ENCODE assay signal across 18 cellular contexts in the genomic region with DNA sequence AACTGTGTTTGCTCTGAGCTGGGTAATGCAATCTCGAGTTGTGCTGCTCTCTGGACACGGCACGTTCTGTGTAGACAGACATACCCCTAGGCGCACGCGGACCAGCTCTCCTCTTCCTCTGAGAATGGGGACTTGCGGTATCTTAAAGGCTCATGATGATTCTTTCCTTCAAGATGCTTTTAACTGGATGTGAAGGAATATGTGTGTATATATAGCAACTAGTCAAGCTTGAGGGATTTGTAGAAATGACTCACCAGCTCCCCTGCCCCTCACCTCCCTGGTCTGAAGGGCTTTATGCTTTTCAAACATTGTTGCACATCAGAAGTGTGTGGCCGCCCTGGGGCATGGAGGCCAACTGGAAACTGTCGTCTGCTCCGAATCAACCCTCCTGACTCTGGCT.
A peak's percentile ranks its signal among the peaks of the same experiment; 100 is the strongest.
DNase-seq lines count a peak whose midpoint lies in the region; ATAC-seq, FAIRE-seq and TF ChIP-seq lines count a peak whose summit lies in the region.
"Had no signal": no experiment of that assay in that cellular context is flagged by ENCODE, and none has a peak within 500 bp of the region (broad histone marks: within the 10 kb centered on the region; RNA-seq: fewer than 3 reads in every experiment).

No MANE protein-coding gene starts in this region.

- peaks cover 34% of the 10 kb centered on the region for H3K79me2 ChIP-seq in astrocyte (ENCODE audit: insufficient read depth, low read length)

- peak overlapping the region; percentile 50 for H3K4me3 Mint-ChIP-seq in astrocyte (ENCODE audit: unreplicated experiment)
- H3K4me3 Mint-ChIP-seq: CD4-positive, alpha-beta memory T cell had no signal

- no peak for TF ChIP-seq CTCF in astrocyte (IDR thresholded peaks at IDR 0.05; ENCODE audit: insufficient read depth, low read depth, low read length)

- FAIRE-seq in astrocyte (lab: Jason Lieb, UNC): peak; percentile 34
- FAIRE-seq: endometrium, GM12878, kidney had no signal

- no peaks in the 10 kb centered on the region for H3K27me3 Mint-ChIP-seq in astrocyte (ENCODE audit: low read depth, unreplicated experiment)

- H3K36me3 Mint-ChIP-seq in astrocyte (ENCODE audit: low read depth, unreplicated experiment): peaks cover 26% of the 10 kb centered on the region
- H3K36me3 Mint-ChIP-seq: CD4-positive, alpha-beta memory T cell had no signal

- peak; percentile 23 for DNase-seq in HCEC 1CT
- DNase-seq in astrocyte (ENCODE audit: low read depth): peak; percentile 86
- peak; percentile 79 for DNase-seq in hepatic stellate cell (ENCODE audit: low spot score)
- DNase-seq in OCI-M1 (lab: John Stamatoyannopoulos, UW): no peak
- no peak for DNase-seq in DMS153 (lab: John Stamatoyannopoulos, UW)
- DNase-seq: activated naive CD4-positive, alpha-beta T cell; CD4-positive, alpha-beta memory T cell; KG1; kidney; NCI-H1417; NCI-H345; stimulated activated naive CD8-positive, alpha-beta T cell treated with anti-CD3 and anti-CD28 coated beads, Interleukin-15, Interleukin-2, amounts not matched to agents 100 U/mL and 50 U/mL, for 24 hours had no signal

- peak overlapping the region; percentile 56 for H3K27ac Mint-ChIP-seq in astrocyte (ENCODE audit: unreplicated experiment)
- H3K27ac Mint-ChIP-seq: CD4-positive, alpha-beta memory T cell had no signal

- H3K4me3 ChIP-seq in astrocyte (ENCODE audit: insufficient read depth, low read depth, low read length): no peak overlapping the region
- H3K4me3 ChIP-seq: GM12878 had no signal

- peaks cover 100% of the 10 kb centered on the region for H4K20me1 ChIP-seq in astrocyte (ENCODE audit: insufficient read depth, low read length)

- H2AFZ ChIP-seq in astrocyte (ENCODE audit: low read depth, low read length): no peak overlapping the region

- H3K27ac ChIP-seq in astrocyte (ENCODE audit: low read depth, low read length) (peak overlapping the region; percentile 51), temporal lobe (ENCODE audit: low read depth, low read length) (peak overlapping the region; percentile 74)

- peak overlapping the region; percentile 43 for H3K9ac ChIP-seq in astrocyte (ENCODE audit: low read length)

- no peaks in the 10 kb centered on the region for H3K9me3 Mint-ChIP-seq in astrocyte (ENCODE audit: unreplicated experiment)
- H3K9me3 Mint-ChIP-seq: CD4-positive, alpha-beta memory T cell had no signal

- no peaks in the 10 kb centered on the region for H3K27me3 ChIP-seq in astrocyte (ENCODE audit: insufficient read depth, low read length)

- no peaks in the 10 kb centered on the region for H3K9me3 ChIP-seq in astrocyte (ENCODE audit: insufficient read depth, low read depth, low read length)

- peak overlapping the region; percentile 65 for H3K4me2 ChIP-seq in astrocyte (ENCODE audit: low read length)

- H3K36me3 ChIP-seq in astrocyte (ENCODE audit: insufficient read depth, low read length): peaks cover 51% of the 10 kb centered on the region

- peaks cover 44% of the 10 kb centered on the region for H3K4me1 ChIP-seq in astrocyte (ENCODE audit: insufficient read depth, low read length)

- no peak for ATAC-seq in HG03432 (IDR thresholded peaks at IDR 0.05; ENCODE audit: unreplicated experiment)
- ATAC-seq: activated CD4-positive, CD25-positive, alpha-beta regulatory T cell treated with anti-CD3 and anti-CD28 coated beads, Interleukin-2, amount 50 U/mL, for 24 hours; GM12878; HCT116; stimulated activated naive CD8-positive, alpha-beta T cell treated with anti-CD3 and anti-CD28 coated beads, Interleukin-15, Interleukin-2, amounts not matched to agents 100 U/mL and 50 U/mL, for 24 hours had no signal

- peaks cover 36% of the 10 kb centered on the region for H3K4me1 Mint-ChIP-seq in astrocyte (ENCODE audit: low read depth, unreplicated experiment)
- H3K4me1 Mint-ChIP-seq: CD4-positive, alpha-beta memory T cell had no signal

Comparison
In these comparisons a context has a peak if more than half of its experiments do, and no peak if none do; other contexts are left out.
1. DNase-seq: peak in HCEC 1CT (single experiment), astrocyte (single experiment) and hepatic stellate cell (single experiment); none in OCI-M1 (single experiment) and DMS153 (single experiment).